In genomic region chr5:159978358-159978757, GRCh38 we compare ENCODE assay signal across 15 cellular contexts. TPM values are rescaled to one million over a fixed set of nuclear protein-coding genes. Genes with fewer than 3 reads are reported as not detected.
DNase-seq lines count a peak whose midpoint lies in the region; ATAC-seq and TF ChIP-seq lines count a peak whose summit lies in the region.
"Had no signal": no experiment of that assay in that cellular context is flagged by ENCODE, and none has a peak within 500 bp of the region (broad histone marks: within the 10 kb centered on the region; RNA-seq: fewer than 3 reads in every experiment).

No MANE protein-coding gene starts in this region.

- H3K27me3 Mint-ChIP-seq in endodermal cell (ENCODE audit: insufficient read depth): peaks cover 69% of the 10 kb centered on the region

- CTCF ChIA-PET in IMR-90 (lab: Yijun Ruan, JAX): interaction anchor here (1.3 kb wide), 1 partner anchor 8 kb away, joined by 3 read pairs; no protein-coding TSS in a partner anchor

- H2BK20ac ChIP-seq in IMR-90 (ENCODE audit: low read depth, low read length): 0 out of 2 replicates have a peak overlapping the region, but pooled peaks have one; percentile 14

- H3K9ac ChIP-seq in IMR-90 (ENCODE audit: low read depth, low read length): no peak overlapping the region
- H3K9ac ChIP-seq in endodermal cell (ENCODE audit: extremely low read depth, low read length, poor library complexity, severe bottlenecking): no peak overlapping the region
- H3K9ac ChIP-seq: BLaER1 had no signal

- H3K4me2 ChIP-seq in IMR-90 (ENCODE audit: low read depth, low read length): no peak overlapping the region
- H3K4me2 ChIP-seq in osteoblast (ENCODE audit: insufficient read depth, low read length): no peak overlapping the region
- H3K4me2 ChIP-seq: BLaER1 had no signal

- H3K56ac ChIP-seq in IMR-90 (ENCODE audit: extremely low read depth, insufficient read depth, low read length): no peak overlapping the region; the same call in 1 of the 2 replicates

- TF ChIP-seq RAD21 in IMR-90 (IDR thresholded peaks at IDR 0.05; ENCODE audit: low read length): no peak

- DNase-seq in D341Med (ENCODE audit: low spot score) (peak; percentile 68), IMR-90 (no peak), endodermal cell (peak; percentile 48), osteoblast (ENCODE audit: insufficient read length, low spot score, missing footprints) (peak; percentile 14), right cardiac atrium (no peak)
- DNase-seq: 8988T; Calu3; CD4-positive, alpha-beta memory T cell; GOT3; H7 had no signal

- 0 out of 2 replicates have a peak overlapping the region, but pooled peaks have one; percentile 18 for H4K91ac ChIP-seq in IMR-90 (ENCODE audit: insufficient read depth, low read depth, low read length)

- no peak for ATAC-seq in IMR-90 (ENCODE audit: low read depth)
- ATAC-seq in HG03039 (IDR thresholded peaks at IDR 0.05; ENCODE audit: unreplicated experiment): no peak
- ATAC-seq in GM18907 (IDR thresholded peaks at IDR 0.05; ENCODE audit: unreplicated experiment): no peak
- ATAC-seq in right cardiac atrium: no peak
- ATAC-seq: HepG2 had no signal

- peaks cover 10% of the 10 kb centered on the region for H3K9me1 ChIP-seq in IMR-90 (ENCODE audit: insufficient read depth, low read length)

- H3K9me3 ChIP-seq in IMR-90 (ENCODE audit: control insufficient read depth, insufficient read depth, low read length): no peaks in the 10 kb centered on the region
- no peaks in the 10 kb centered on the region for H3K9me3 ChIP-seq in endodermal cell (ENCODE audit: control insufficient read depth, low read length)
- H3K9me3 ChIP-seq in osteoblast (ENCODE audit: low read depth, low read length): no peaks in the 10 kb centered on the region
- no peaks in the 10 kb centered on the region for H3K9me3 ChIP-seq in right cardiac atrium (ENCODE audit: control insufficient read depth, low read length)

- POLR2A ChIA-PET in IMR-90 (lab: Charles Lee; ENCODE audit: unreplicated experiment): no interaction called here

- H3K4me1 ChIP-seq in IMR-90 (ENCODE audit: control insufficient read depth, insufficient read depth, low read length) (peaks cover 11% of the 10 kb centered on the region), endodermal cell (ENCODE audit: control insufficient read depth, insufficient read depth, low read length) (no peaks in the 10 kb centered on the region), osteoblast (ENCODE audit: insufficient read depth, low read length) (peaks cover 30% of the 10 kb centered on the region), right cardiac atrium (ENCODE audit: control insufficient read depth, insufficient read depth, low read length) (no peaks in the 10 kb centered on the region)
- H3K4me1 ChIP-seq: BLaER1 had no signal

- no TSS peak for BruUV-seq in IMR-90 (replicated peaks; lab: Mats Ljungman, UMichigan)

- no peak overlapping the region for H3K23ac ChIP-seq in IMR-90 (ENCODE audit: low read depth, low read length)

- no peaks in the 10 kb centered on the region for H3K79me1 ChIP-seq in IMR-90 (ENCODE audit: low read depth in 1 of 2, low read length in 2 of 2)

- TF ChIP-seq POLR2A in IMR-90 (IDR thresholded peaks at IDR 0.05; ENCODE audit: low read depth, low read length): no peak

- peak overlapping the region; percentile 63; the same call in 1 of the 3 replicates for H2BK15ac ChIP-seq in IMR-90 (ENCODE audit: low read depth, low read length)

- H2BK120ac ChIP-seq in IMR-90 (ENCODE audit: low read depth, low read length): peak overlapping the region; percentile 16; the same call in 1 of the 2 replicates

- H2AK5ac ChIP-seq in IMR-90 (ENCODE audit: low read depth, low read length): peak overlapping the region; percentile 20; the same call in 1 of the 2 replicates

- H3K27ac ChIP-seq in IMR-90 (ENCODE audit: insufficient read depth, low read length) (no peak overlapping the region), endodermal cell (ENCODE audit: low read depth, low read length) (no peak overlapping the region), osteoblast (ENCODE audit: low read depth, low read length) (no peak overlapping the region), right cardiac atrium (ENCODE audit: low read length) (no peak overlapping the region)
- H3K27ac ChIP-seq: BLaER1 had no signal

- no peak overlapping the region for H3K4me3 Mint-ChIP-seq in endodermal cell
- H3K4me3 Mint-ChIP-seq: CD14-positive monocyte; CD4-positive, alpha-beta memory T cell had no signal

- H3K14ac ChIP-seq in IMR-90 (replicated peaks; ENCODE audit: low read depth, low read length): no peak overlapping the region

- no peak overlapping the region for H4K8ac ChIP-seq in IMR-90 (ENCODE audit: low read depth in 2 of 2, low read length in 2 of 2)

- H3K79me2 ChIP-seq in osteoblast (ENCODE audit: insufficient read depth, low read length): no peaks in the 10 kb centered on the region

- H4K5ac ChIP-seq in IMR-90 (ENCODE audit: low read depth, low read length): no peak overlapping the region

- in situ Hi-C loops in IMR-90 (cut with MboI; ENCODE audit: low sequenced_read_pairs): no loop called here

- no peak overlapping the region for H2BK5ac ChIP-seq in IMR-90 (ENCODE audit: low read depth, low read length, poor library complexity, severe bottlenecking)

- no peaks in the 10 kb centered on the region for H3K9me3 Mint-ChIP-seq in endodermal cell

- H4K20me1 ChIP-seq in IMR-90 (ENCODE audit: insufficient read depth, low read length): peaks cover 3% of the 10 kb centered on the region; the same call in 1 of the 2 replicates
- H4K20me1 ChIP-seq in osteoblast (ENCODE audit: insufficient read depth, low read length): no peaks in the 10 kb centered on the region
- H4K20me1 ChIP-seq: BLaER1 had no signal

- H2AFZ ChIP-seq in IMR-90 (replicated peaks; ENCODE audit: low read length, poor library complexity): no peak overlapping the region
- H2AFZ ChIP-seq in osteoblast (ENCODE audit: low read length): no peak overlapping the region

- TF ChIP-seq CTCF in IMR-90 (conservative IDR thresholded peaks at IDR 0.05; ENCODE audit: low read depth, low read length) (no peak), endodermal cell (conservative IDR thresholded peaks at IDR 0.05) (no peak), osteoblast (IDR thresholded peaks at IDR 0.05; ENCODE audit: extremely low read depth, low read depth, low read length) (no peak)

- H3K27ac Mint-ChIP-seq in endodermal cell: no peak overlapping the region
- H3K27ac Mint-ChIP-seq: CD14-positive monocyte; CD4-positive, alpha-beta memory T cell had no signal

- WGBS in IMR-90 (ENCODE audit: extremely low coverage in 2 of 2, insufficient read length in 1 of 2), 2 experiments: no CpG with 5 or more reads among the region's 2 CpGs
- 25 to 28% methylated on average over 2 of the region's 2 CpGs for WGBS in endodermal cell (ENCODE audit: insufficient coverage in 1 of 2, insufficient read length in 1 of 2), 2 experiments
- WGBS in right cardiac atrium: 21% methylated on average over 2 of the region's 2 CpGs

- H3K4me1 Mint-ChIP-seq in endodermal cell: peaks cover 10% of the 10 kb centered on the region
- H3K4me1 Mint-ChIP-seq: CD14-positive monocyte had no signal

- H3K36me3 Mint-ChIP-seq in endodermal cell (ENCODE audit: low read depth): no peaks in the 10 kb centered on the region
- H3K36me3 Mint-ChIP-seq: CD14-positive monocyte; CD4-positive, alpha-beta memory T cell had no signal

- H2AK9ac ChIP-seq in IMR-90 (replicated peaks; ENCODE audit: low read depth, low read length, poor library complexity): no peak overlapping the region

- no peaks in the 10 kb centered on the region for H3K27me3 ChIP-seq in IMR-90 (ENCODE audit: control insufficient read depth, insufficient read depth, low read length)
- peaks cover 46% of the 10 kb centered on the region for H3K27me3 ChIP-seq in endodermal cell (ENCODE audit: control insufficient read depth, insufficient read depth, low read length, poor library complexity, severe bottlenecking)
- no peaks in the 10 kb centered on the region for H3K27me3 ChIP-seq in osteoblast (ENCODE audit: insufficient read depth, low read length)
- no peaks in the 10 kb centered on the region for H3K27me3 ChIP-seq in right cardiac atrium (ENCODE audit: control insufficient read depth, insufficient read depth)

- H3K18ac ChIP-seq in IMR-90 (ENCODE audit: low read depth, low read length): no peak overlapping the region

- H3K4ac ChIP-seq in IMR-90 (ENCODE audit: low read depth, low read length): peak overlapping the region; percentile 53

- H3K36me3 ChIP-seq in IMR-90 (ENCODE audit: control insufficient read depth, insufficient read depth, low read length): no peaks in the 10 kb centered on the region
- H3K36me3 ChIP-seq in endodermal cell (ENCODE audit: control insufficient read depth, insufficient read depth, low read length): no peaks in the 10 kb centered on the region
- no peaks in the 10 kb centered on the region for H3K36me3 ChIP-seq in osteoblast (ENCODE audit: insufficient read depth, low read length)
- H3K36me3 ChIP-seq: BLaER1 had no signal

- H3K4me3 ChIP-seq in IMR-90 (ENCODE audit: insufficient read depth, low read depth, low read length) (no peak overlapping the region), endodermal cell (ENCODE audit: low read length) (no peak overlapping the region), osteoblast (ENCODE audit: insufficient read depth, low read length) (no peak overlapping the region), right cardiac atrium (ENCODE audit: low read length) (no peak overlapping the region)
- H3K4me3 ChIP-seq: BLaER1 had no signal

- dilution Hi-C loops in IMR-90 (cut with HindIII; ENCODE audit: low sequenced_read_pairs, unreplicated experiment): no loop called here

- intact Hi-C loops in IMR-90 (cut with micrococcal nuclease) (loop anchor here (5.0 to 10.0 kb wide), 4 partner anchors 214 to 814 kb away; partner anchors contain the start of gene RNF145), right cardiac atrium (cut with DNase I) (loop anchor here in 1 of 4 donors (10.0 kb wide), 1 partner anchor 464 kb away; no protein-coding TSS in a partner anchor)

TF ChIP-seq in IMR-90, 13 proteins besides CTCF, POLR2A, EP300 and RAD21 (continues in another document):
- TF ChIP-seq MXI1 (IDR thresholded peaks at IDR 0.05; ENCODE audit: borderline replicate concordance, low read depth, low read length): no peak

RNA-seq across cellular contexts. Expression of gene TTC1, which starts 30.6 kb away (rescaled TPM):
- total RNA-seq in IMR-90 (2012; rRNA removed) (23.1 and 46.9 TPM in 2 replicates), endodermal cell (10 to 100 TPM; 59.8 to 72.3 TPM), osteoblast (43.9 and 49.9 TPM in 2 replicates), right cardiac atrium (100 to 1,000 TPM in 1 of 4 donors, 10 to 100 TPM in 3; 79.0 to 107 (median 86.8) TPM)
- polyA plus RNA-seq in IMR-90 (2012; rRNA removed) (36.0 and 41.1 TPM in 2 replicates), right cardiac atrium (133 TPM)
- polyA plus RNA-seq in IMR-90 (2012; cell fraction: cytosol; rRNA removed): 6.2 and 23.5 TPM in 2 replicates
- 2.0 and 11.3 TPM in 2 replicates for polyA plus RNA-seq in IMR-90 (2012; cell fraction: nucleus; rRNA removed; ENCODE audit: low replicate concordance)
- 48.9 TPM for polyA plus RNA-seq in endodermal cell (2013, experiment 1 of 2)
- 45.7 TPM for polyA plus RNA-seq in endodermal cell (2013, experiment 2 of 2)

Comparison
In these comparisons a context has a peak if more than half of its experiments do, and no peak if none do; other contexts are left out.
1. DNase-seq: peak in D341Med (single experiment), endodermal cell (single experiment) and osteoblast (single experiment); none in IMR-90 (single experiment) and right cardiac atrium (0 of 3).